ENCODE assay signal across 8 cellular contexts in the genomic region with DNA sequence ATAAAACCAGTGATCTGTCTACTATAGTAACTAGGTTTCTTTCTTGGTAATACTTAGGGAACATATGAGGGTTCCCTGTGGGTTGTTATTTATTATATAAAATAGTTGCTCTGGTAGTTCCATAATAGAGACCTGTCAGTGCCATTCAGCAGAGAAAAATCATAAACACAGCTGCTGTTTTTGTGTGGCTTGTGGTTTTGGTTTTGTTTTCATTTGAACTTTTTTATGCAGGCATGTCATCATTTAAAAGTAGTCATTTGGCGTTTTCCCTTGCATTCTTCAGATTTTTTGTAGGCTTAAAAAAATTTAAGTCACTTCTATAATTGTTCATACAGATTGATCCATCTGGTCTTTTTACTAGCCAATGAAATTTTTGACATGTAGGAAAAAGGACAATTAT. TPM values are rescaled to one million over a fixed set of nuclear protein-coding genes. Genes with fewer than 3 reads are reported as not detected.
DNase-seq lines count a peak whose midpoint lies in the region; ATAC-seq, FAIRE-seq and TF ChIP-seq lines count a peak whose summit lies in the region.

No MANE protein-coding gene starts in this region.

- no peak overlapping the region for H3K4me3 ChIP-seq in fibroblast of mammary gland (ENCODE audit: control insufficient read depth, low read depth, low read length)

- TF ChIP-seq POLR2A in GM12891 (IDR thresholded peaks at IDR 0.05; ENCODE audit: low read depth, low read length) (no peak), erythroblast (IDR thresholded peaks at IDR 0.05; ENCODE audit: low read length) (no peak)

- no peak for TF ChIP-seq CTCF in fibroblast of mammary gland (conservative IDR thresholded peaks at IDR 0.05; ENCODE audit: control insufficient read depth, insufficient read depth, low read depth, low read length)

- DNase-seq in GM12891 (ENCODE audit: insufficient read length, low spot score) (peak; percentile 14), HTR-8/SVneo (ENCODE audit: insufficient read length, low spot score) (peak; percentile 51), fibroblast of mammary gland (ENCODE audit: low read depth) (peak; percentile 76), NCI-H748 (lab: John Stamatoyannopoulos, UW; ENCODE audit: unreplicated experiment) (no peak), DMS 273 (lab: John Stamatoyannopoulos, UW; ENCODE audit: unreplicated experiment) (no peak), HUDEP-2 (lab: John Stamatoyannopoulos, UW; ENCODE audit: unreplicated experiment in 76 of 76) (no peak), erythroblast (lab: John Stamatoyannopoulos, UW) (no peak)

- ATAC-seq in GM21528 (IDR thresholded peaks at IDR 0.05; ENCODE audit: low FRiP score, unreplicated experiment) = peak; percentile 89

- FAIRE-seq in GM12891 (lab: Jason Lieb, UNC) (no peak), HTR-8/SVneo (lab: Jason Lieb, UNC) (no peak)

TF ChIP-seq in GM12891, 5 proteins besides CTCF, POLR2A, EP300 and RAD21:
- TF ChIP-seq PAX5 (IDR thresholded peaks at IDR 0.05; ENCODE audit: insufficient read depth, low read length, severe bottlenecking) = no peak
- no peak for TF ChIP-seq SPI1 (IDR thresholded peaks at IDR 0.05; ENCODE audit: low read depth, low read length)
- TF ChIP-seq POLR2AphosphoS5 (IDR thresholded peaks at IDR 0.05; ENCODE audit: low read depth, low read length) = no peak
- no peak for TF ChIP-seq TAF1 (IDR thresholded peaks at IDR 0.05; ENCODE audit: low read depth, low read length)
- TF ChIP-seq POU2F2 (IDR thresholded peaks at IDR 0.05; ENCODE audit: low read depth, low read length) = no peak

RNA-seq across cellular contexts. Expression of a gene that starts 47.9 kb away (rescaled TPM):
- polyA plus RNA-seq in GM12891 (2012; ENCODE audit: low read depth, missing spikeins) = 12.8 TPM

RNA-seq across cellular contexts. Expression of a gene that starts 54.8 kb away (rescaled TPM):
- 3.9 TPM for polyA plus RNA-seq in GM12891 (2012; ENCODE audit: low read depth, missing spikeins)

Comparison
In these comparisons a context has a peak if more than half of its experiments do, and no peak if none do; other contexts are left out.
1. DNase-seq: peak in GM12891 (single experiment), HTR-8/SVneo (single experiment) and fibroblast of mammary gland (single experiment); none in NCI-H748 (single experiment), DMS 273 (single experiment), HUDEP-2 (0 of 76) and erythroblast (0 of 2).